ENCODE assay signal across 25 cellular contexts in the genomic region with DNA sequence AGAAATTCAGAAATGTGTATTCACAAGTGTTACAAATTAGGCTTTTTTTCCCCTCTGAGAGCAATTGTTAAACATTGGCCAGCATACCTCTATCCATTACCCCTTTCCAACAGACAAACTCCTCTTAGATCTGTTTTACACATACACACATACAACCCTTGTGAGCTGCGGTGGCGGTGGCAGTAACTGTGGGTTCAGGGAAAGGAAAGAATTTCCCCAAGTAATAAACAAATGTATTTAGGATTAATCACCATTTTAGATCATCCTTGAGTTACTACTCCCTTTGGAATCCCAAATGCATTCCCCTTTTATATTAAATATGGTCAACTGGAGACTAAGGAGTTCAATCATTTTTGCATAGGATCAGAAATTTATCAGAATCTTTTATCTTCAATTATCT.
"Had no signal": no experiment of that assay in that cellular context is flagged by ENCODE, and none has a peak within 500 bp of the region (broad histone marks: within the 10 kb centered on the region; RNA-seq: fewer than 3 reads in every experiment).

No MANE protein-coding gene starts in this region.

- DNase-seq: activated CD4-positive, alpha-beta T cell treated with anti-CD3 and anti-CD28 coated beads for 1 hour; activated CD4-positive, alpha-beta T cell treated with anti-CD3 and anti-CD28 coated beads, Interleukin-2, amount 50 U/mL, for 1 hour; activated CD8-positive, alpha-beta memory T cell treated with anti-CD3 and anti-CD28 coated beads, Interleukin-2, amount 50 U/mL, for 48 hours; activated naive CD4-positive, alpha-beta T cell; activated T-cell treated with anti-CD3 and anti-CD28 coated beads, Interleukin-2, amount 50 U/mL, for 4 hours; adrenal gland; cortex of kidney; foreskin melanocyte; lower lobe of right lung; naive thymus-derived CD4-positive, alpha-beta T cell; occipital lobe; posterior cingulate gyrus; stimulated activated CD4-positive, alpha-beta T cell treated with anti-CD3 and anti-CD28 coated beads, Interleukin-2, amount 100 ng/mL, for 48 hours; stimulated activated CD8-positive, alpha-beta memory T cell treated with anti-CD3 and anti-CD28 coated beads, Interleukin-4, amount 100 ng/mL, for 48 hours; stimulated activated naive B cell treated with anti-CD40 and anti-IgM and Interleukin-4, amounts not matched to agents 10 μg/mL and 1 μg/mL and 100 μg/mL, for 72 hours; transverse colon; uterus had no signal

- H3K9me3 ChIP-seq: adrenal gland, ascending aorta, lower lobe of right lung, transverse colon, uterus had no signal

- H3K4me3 Mint-ChIP-seq: activated naive CD8-positive, alpha-beta T cell; activated T-cell treated with anti-CD3 and anti-CD28 coated beads, Interleukin-2, amount 50 U/mL, for 4 hours; naive thymus-derived CD4-positive, alpha-beta T cell; neural crest cell; stimulated activated naive B cell treated with anti-CD40 and anti-IgM and Interleukin-4, amounts not matched to agents 10 μg/mL and 1 μg/mL and 100 μg/mL, for 72 hours had no signal

- H3K36me3 Mint-ChIP-seq: activated naive CD8-positive, alpha-beta T cell; stimulated activated naive B cell treated with anti-CD40 and anti-IgM and Interleukin-4, amounts not matched to agents 10 μg/mL and 1 μg/mL and 100 μg/mL, for 72 hours had no signal

- H3K4me3 ChIP-seq: adrenal gland, ascending aorta, lower lobe of right lung, transverse colon, uterus had no signal

- H3K27ac Mint-ChIP-seq: activated naive CD8-positive, alpha-beta T cell; activated T-helper 2 cell treated with anti-CD3 and anti-CD28 coated beads, Interferon-gamma antibody, Interleukin-2, Interleukin-4, amounts not matched to agents 10 μg/mL and 5 μg/mL and 100 μg/mL, durations not matched to agents 14 hours and 24 hours and 36 hours; naive thymus-derived CD4-positive, alpha-beta T cell; stimulated activated naive B cell treated with anti-CD40 and anti-IgM and Interleukin-4, amounts not matched to agents 10 μg/mL and 1 μg/mL and 100 μg/mL, for 72 hours had no signal

- H3K27ac ChIP-seq: adrenal gland, ascending aorta, epithelial cell of prostate, lower lobe of right lung, transverse colon, uterus had no signal

- FAIRE-seq: TTC549 had no signal

- ATAC-seq: activated T-cell treated with anti-CD3 and anti-CD28 coated beads, Interleukin-2, amount 50 U/mL, for 4 hours; left lobe of liver; lower lobe of right lung; naive thymus-derived CD4-positive, alpha-beta T cell; sciatic nerve; stimulated activated naive B cell treated with anti-CD40 and anti-IgM and Interleukin-4, amounts not matched to agents 10 μg/mL and 1 μg/mL and 100 μg/mL, for 72 hours had no signal

- H3K36me3 ChIP-seq: adrenal gland, ascending aorta, lower lobe of right lung, transverse colon, uterus had no signal

- H3K4me1 ChIP-seq: adrenal gland, ascending aorta, lower lobe of right lung, transverse colon, uterus had no signal

- H3K9me3 Mint-ChIP-seq: activated T-helper 2 cell treated with anti-CD3 and anti-CD28 coated beads, Interferon-gamma antibody, Interleukin-2, Interleukin-4, amounts not matched to agents 10 μg/mL and 5 μg/mL and 100 μg/mL, durations not matched to agents 14 hours and 24 hours and 36 hours had no signal

- H3K27me3 Mint-ChIP-seq: activated naive CD8-positive, alpha-beta T cell; stimulated activated naive B cell treated with anti-CD40 and anti-IgM and Interleukin-4, amounts not matched to agents 10 μg/mL and 1 μg/mL and 100 μg/mL, for 72 hours had no signal

- H3K27me3 ChIP-seq: adrenal gland, ascending aorta, transverse colon, uterus had no signal

- H3K4me1 Mint-ChIP-seq: naive thymus-derived CD4-positive, alpha-beta T cell; neural crest cell had no signal
